In genomic region chr2:43464546-43464945, GRCh38 we compare ENCODE assay signal across 11 cellular contexts.
A peak's percentile ranks its signal among the peaks of the same experiment; 100 is the strongest.
DNase-seq lines count a peak whose midpoint lies in the region; ATAC-seq and TF ChIP-seq lines count a peak whose summit lies in the region.
"Had no signal": no experiment of that assay in that cellular context is flagged by ENCODE, and none has a peak within 500 bp of the region (broad histone marks: within the 10 kb centered on the region; RNA-seq: fewer than 3 reads in every experiment).

No MANE protein-coding gene starts in this region.

- no peaks in the 10 kb centered on the region for H3K9me3 ChIP-seq in upper lobe of right lung

- H3K36me3 Mint-ChIP-seq in nephron (ENCODE audit: low read depth) (peaks cover 4% of the 10 kb centered on the region), WTC11 (no peaks in the 10 kb centered on the region)
- H3K36me3 Mint-ChIP-seq in activated CD4-positive, alpha-beta T cell treated with anti-CD3 and anti-CD28 coated beads for 36 hours (ENCODE audit: low read depth) = peaks cover 15% of the 10 kb centered on the region

- intact Hi-C loops in upper lobe of right lung (cut with DNase I) = no loop called here
- intact Hi-C loops in activated CD4-positive, alpha-beta T cell treated with anti-CD3 and anti-CD28 coated beads for 36 hours (cut with DNase I, micrococcal nuclease) = no loop called here

- peak overlapping the region; percentile 81 for H3K27ac ChIP-seq in VCaP
- H3K27ac ChIP-seq in upper lobe of right lung = peak overlapping the region; percentile 43

- H3K4me3 ChIP-seq in fibroblast of pulmonary artery (replicated peaks; ENCODE audit: low read depth, low read length) (no peak overlapping the region), upper lobe of right lung (no peak overlapping the region)

- POLR2A ChIA-PET in WTC11 (lab: Charles Lee) = no interaction called here
- POLR2A ChIA-PET in activated CD4-positive, alpha-beta T cell treated with anti-CD3 and anti-CD28 coated beads for 36 hours (lab: Charles Lee) = no interaction called here

- no peaks in the 10 kb centered on the region for H3K36me3 ChIP-seq in upper lobe of right lung

- CTCF ChIA-PET in WTC11 (lab: Charles Lee) = interaction anchor here (0.7 kb wide), 1 partner anchor 18 kb away, joined by 3 read pairs; no protein-coding TSS in a partner anchor
- CTCF ChIA-PET in activated CD4-positive, alpha-beta T cell treated with anti-CD3 and anti-CD28 coated beads for 36 hours (lab: Charles Lee) = interaction anchor here (3.3 kb wide), 1 partner anchor 19 kb away, joined by 11 read pairs; no protein-coding TSS in a partner anchor

- no peaks in the 10 kb centered on the region for H3K27me3 ChIP-seq in upper lobe of right lung

- TF ChIP-seq CTCF in VCaP (conservative IDR thresholded peaks at IDR 0.05) (no peak), fibroblast of pulmonary artery (IDR thresholded peaks at IDR 0.05; ENCODE audit: low read length, missing control alignments) (no peak), nephron (IDR thresholded peaks at IDR 0.05; ENCODE audit: unreplicated experiment in 3 of 3) (no peak), upper lobe of right lung (IDR thresholded peaks at IDR 0.05) (no peak), WTC11 (IDR thresholded peaks at IDR 0.05) (no peak)

- H3K4me3 Mint-ChIP-seq in nephron = peak overlapping the region; percentile 13 to 34 (median 17)
- no peak overlapping the region for H3K4me3 Mint-ChIP-seq in WTC11
- H3K4me3 Mint-ChIP-seq in activated CD4-positive, alpha-beta T cell treated with anti-CD3 and anti-CD28 coated beads for 36 hours = no peak overlapping the region

- DNase-seq in fibroblast of pulmonary artery (ENCODE audit: low read depth) = peak; percentile 86
- no peak for DNase-seq in upper lobe of right lung
- no peak for DNase-seq in WTC11 (ENCODE audit: low spot score)
- no peak for DNase-seq in activated CD4-positive, alpha-beta T cell treated with anti-CD3 and anti-CD28 coated beads for 36 hours
- DNase-seq: activated CD4-positive, alpha-beta T cell treated with anti-CD3 and anti-CD28 coated beads for 1 hour; COR-L47; NCI-H510A had no signal

- H3K27me3 Mint-ChIP-seq in nephron (ENCODE audit: low read depth) = no peaks in the 10 kb centered on the region
- H3K27me3 Mint-ChIP-seq in WTC11 (ENCODE audit: low read depth) = no peaks in the 10 kb centered on the region
- no peaks in the 10 kb centered on the region for H3K27me3 Mint-ChIP-seq in activated CD4-positive, alpha-beta T cell treated with anti-CD3 and anti-CD28 coated beads for 36 hours

- peaks cover 45% of the 10 kb centered on the region for H3K4me1 ChIP-seq in upper lobe of right lung

- H3K9me3 Mint-ChIP-seq in nephron = no peaks in the 10 kb centered on the region
- peaks cover 4% of the 10 kb centered on the region; the same call in 1 of the 2 replicates for H3K9me3 Mint-ChIP-seq in WTC11
- H3K9me3 Mint-ChIP-seq in activated CD4-positive, alpha-beta T cell treated with anti-CD3 and anti-CD28 coated beads for 36 hours (ENCODE audit: low read depth) = no peaks in the 10 kb centered on the region

- ATAC-seq in upper lobe of right lung = peak; percentile 61
- ATAC-seq in WTC11 = no peak
- no peak for ATAC-seq in activated CD4-positive, alpha-beta T cell treated with anti-CD3 and anti-CD28 coated beads for 36 hours
- no peak for ATAC-seq in GM21717 (IDR thresholded peaks at IDR 0.05; ENCODE audit: unreplicated experiment)
- ATAC-seq: HCT116 had no signal

- peak overlapping the region; percentile 94 to 99 (median 95) for H3K27ac Mint-ChIP-seq in nephron
- H3K27ac Mint-ChIP-seq in WTC11 = no peak overlapping the region
- no peak overlapping the region for H3K27ac Mint-ChIP-seq in activated CD4-positive, alpha-beta T cell treated with anti-CD3 and anti-CD28 coated beads for 36 hours

- peaks cover 68% of the 10 kb centered on the region for H3K4me1 Mint-ChIP-seq in nephron
- peaks cover 18% of the 10 kb centered on the region for H3K4me1 Mint-ChIP-seq in WTC11
- peaks cover 2% of the 10 kb centered on the region for H3K4me1 Mint-ChIP-seq in activated CD4-positive, alpha-beta T cell treated with anti-CD3 and anti-CD28 coated beads for 36 hours

TF ChIP-seq in WTC11, 78 proteins besides CTCF, POLR2A, EP300 and RAD21:
- no peak for TF ChIP-seq ZMAT4 (CRISPR knock-in tag; IDR thresholded peaks at IDR 0.05)
- TF ChIP-seq ZNF423 (CRISPR knock-in tag; IDR thresholded peaks at IDR 0.05) = no peak
- no peak for TF ChIP-seq ATF2 (CRISPR knock-in tag; IDR thresholded peaks at IDR 0.05; ENCODE audit: borderline replicate concordance, low read depth)
- TF ChIP-seq SOX15 (CRISPR knock-in tag; IDR thresholded peaks at IDR 0.05) = no peak
- no peak for TF ChIP-seq ZNF232 (CRISPR knock-in tag; IDR thresholded peaks at IDR 0.05)
- no peak for TF ChIP-seq GABPB1 (CRISPR knock-in tag; IDR thresholded peaks at IDR 0.05)

Comparison
In these comparisons a context has a peak if more than half of its experiments do, and no peak if none do; other contexts are left out.
1. H3K27ac Mint-ChIP-seq: peak in nephron (3 of 3); none in WTC11 (single experiment) and activated CD4-positive, alpha-beta T cell treated with anti-CD3 and anti-CD28 coated beads for 36 hours (single experiment).
2. H3K4me3 Mint-ChIP-seq: peak in nephron (3 of 3); none in WTC11 (single experiment) and activated CD4-positive, alpha-beta T cell treated with anti-CD3 and anti-CD28 coated beads for 36 hours (single experiment).